ENCODE assay signal across 23 cellular contexts in genomic region chr20:59945731-59946130, GRCh38. TPM values are rescaled to one million over a fixed set of nuclear protein-coding genes. Genes with fewer than 3 reads are reported as not detected.
A peak's percentile ranks its signal among the peaks of the same experiment; 100 is the strongest.
DNase-seq lines count a peak whose midpoint lies in the region; FAIRE-seq and TF ChIP-seq lines count a peak whose summit lies in the region.
"Had no signal": no experiment of that assay in that cellular context is flagged by ENCODE, and none has a peak within 500 bp of the region (broad histone marks: within the 10 kb centered on the region; RNA-seq: fewer than 3 reads in every experiment).

No MANE protein-coding gene starts in this region.

- H3K4me1 Mint-ChIP-seq in astrocyte (ENCODE audit: low read depth, unreplicated experiment): peaks cover 23% of the 10 kb centered on the region

- no peak overlapping the region for H4K8ac ChIP-seq in trophoblast cell (ENCODE audit: low read depth, low read length)

- H3K9me3 Mint-ChIP-seq in astrocyte (ENCODE audit: unreplicated experiment): no peaks in the 10 kb centered on the region
- H3K9me3 Mint-ChIP-seq: activated CD4-positive, alpha-beta T cell treated with anti-CD3 and anti-CD28 coated beads, Interleukin-2, amount 10 ng/mL, durations not matched to agents 24 days and 14 days; immature natural killer cell; natural killer cell treated with Interleukin-12 subunit alpha and Interleukin-12 subunit beta and Interleukin-15 and Interleukin-18, amount 100 ng/mL, for 72 hours had no signal

- H3K9me3 ChIP-seq in HUES48 (ENCODE audit: control insufficient read depth, insufficient read depth, low read length): no peaks in the 10 kb centered on the region
- H3K9me3 ChIP-seq in astrocyte (ENCODE audit: insufficient read depth, low read depth, low read length): no peaks in the 10 kb centered on the region
- no peaks in the 10 kb centered on the region for H3K9me3 ChIP-seq in iPS-20b (ENCODE audit: insufficient read depth, low read depth, low read length)
- no peaks in the 10 kb centered on the region for H3K9me3 ChIP-seq in trophoblast cell (ENCODE audit: insufficient read depth, low read depth, low read length)
- H3K9me3 ChIP-seq in osteoblast (ENCODE audit: low read depth, low read length): no peaks in the 10 kb centered on the region
- H3K9me3 ChIP-seq: Caco-2, colonic mucosa had no signal

- H3K27me3 ChIP-seq in HUES48 (ENCODE audit: control insufficient read depth, insufficient read depth, low read length) (no peaks in the 10 kb centered on the region), astrocyte (ENCODE audit: insufficient read depth, low read length) (no peaks in the 10 kb centered on the region), iPS-20b (ENCODE audit: insufficient read depth, low read length) (no peaks in the 10 kb centered on the region), trophoblast cell (ENCODE audit: insufficient read depth, low read length) (no peaks in the 10 kb centered on the region), osteoblast (ENCODE audit: insufficient read depth, low read length) (no peaks in the 10 kb centered on the region)
- H3K27me3 ChIP-seq: colonic mucosa had no signal

- no peaks in the 10 kb centered on the region for H3K27me3 Mint-ChIP-seq in astrocyte (ENCODE audit: low read depth, unreplicated experiment)
- H3K27me3 Mint-ChIP-seq: activated CD4-positive, alpha-beta T cell treated with anti-CD3 and anti-CD28 coated beads, Interleukin-2, amount 10 ng/mL, durations not matched to agents 24 days and 14 days; natural killer cell treated with Interleukin-12 subunit alpha and Interleukin-12 subunit beta and Interleukin-15 and Interleukin-18, amount 100 ng/mL, for 72 hours had no signal

- peaks cover 3% of the 10 kb centered on the region for H3K79me1 ChIP-seq in trophoblast cell (ENCODE audit: low read length)

- no peak overlapping the region for H2AFZ ChIP-seq in astrocyte (ENCODE audit: low read depth, low read length)
- no peak overlapping the region for H2AFZ ChIP-seq in trophoblast cell (ENCODE audit: insufficient read depth, low read length, poor library complexity)
- no peak overlapping the region for H2AFZ ChIP-seq in osteoblast (ENCODE audit: low read length)

- H3K4me3 Mint-ChIP-seq in astrocyte (ENCODE audit: unreplicated experiment): no peak overlapping the region
- H3K4me3 Mint-ChIP-seq: activated CD4-positive, alpha-beta T cell treated with anti-CD3 and anti-CD28 coated beads, Interleukin-2, amount 10 ng/mL, durations not matched to agents 24 days and 14 days; immature natural killer cell; natural killer cell treated with Interleukin-12 subunit alpha and Interleukin-12 subunit beta and Interleukin-15 and Interleukin-18, amount 100 ng/mL, for 72 hours had no signal

- no peak overlapping the region for H2BK120ac ChIP-seq in trophoblast cell (ENCODE audit: insufficient read depth, low read length, poor library complexity)

- WGBS in trophoblast cell (ENCODE audit: extremely low coverage, insufficient coverage, insufficient read length): no CpG with 5 or more reads among the region's 2 CpGs

- H3K4ac ChIP-seq in trophoblast cell (ENCODE audit: low read depth, low read length): no peak overlapping the region

- peaks cover 19% of the 10 kb centered on the region for H3K4me1 ChIP-seq in HUES48 (ENCODE audit: control insufficient read depth, insufficient read depth, low read length)
- H3K4me1 ChIP-seq in astrocyte (ENCODE audit: insufficient read depth, low read length): no peaks in the 10 kb centered on the region
- peaks cover 19% of the 10 kb centered on the region; the same call in 1 of the 2 replicates for H3K4me1 ChIP-seq in iPS-20b (ENCODE audit: insufficient read depth, low read length)
- peaks cover 0 to 2% of the 10 kb centered on the region in 2 experiments for H3K4me1 ChIP-seq in trophoblast cell (ENCODE audit: control insufficient read depth in 1 of 2, insufficient read depth in 2 of 2, low read length in 2 of 2)
- H3K4me1 ChIP-seq in osteoblast (ENCODE audit: insufficient read depth, low read length): peaks cover 3% of the 10 kb centered on the region
- H3K4me1 ChIP-seq: colonic mucosa had no signal

- no peak overlapping the region for H4K91ac ChIP-seq in trophoblast cell (ENCODE audit: low read depth, low read length)

- no peak for DNase-seq in astrocyte (ENCODE audit: low read depth)
- DNase-seq in trophoblast cell: no peak
- DNase-seq in NCI-H2227 treated with DMSO at 0.1 percent for 48 hours (lab: John Stamatoyannopoulos, UW): no peak
- no peak for DNase-seq in osteoblast (ENCODE audit: insufficient read length, low spot score, missing footprints)
- DNase-seq in NCI-H510A treated with DMSO at 0.1 percent for 48 hours (lab: John Stamatoyannopoulos, UW): no peak
- DNase-seq in NCI-H2171 (lab: John Stamatoyannopoulos, UW): no peak
- DNase-seq: activated CD4-positive, alpha-beta T cell treated with anti-CD3 and anti-CD28 coated beads, Interleukin-2, amount 10 ng/mL, durations not matched to agents 24 days and 14 days; activated CD8-positive, alpha-beta memory T cell treated with anti-CD3 and anti-CD28 coated beads, Interleukin-2, amount 50 U/mL, for 48 hours; activated gamma-delta T cell treated with Interleukin-2 at 50 U/mL for 16 hours; anterior cingulate cortex; Caco-2; colonic mucosa; immature natural killer cell; NCI-H187 treated with DMSO at 0.1 percent for 48 hours; NCI-H446 treated with DMSO at 0.1 percent for 48 hours; NK-92 treated with Interleukin-12 subunit alpha and Interleukin-12 subunit beta, amount 100 ng/mL, for 24 hours; retina had no signal

- H3K23ac ChIP-seq in trophoblast cell (ENCODE audit: low read length): no peak overlapping the region

- no peak overlapping the region for H3K9ac ChIP-seq in HUES48 (ENCODE audit: low read depth, low read length)
- H3K9ac ChIP-seq in astrocyte (ENCODE audit: low read length): no peak overlapping the region
- H3K9ac ChIP-seq in iPS-20b (ENCODE audit: low read depth, low read length): 0 out of 2 replicates have a peak overlapping the region, but pooled peaks have one; percentile 10
- no peak overlapping the region for H3K9ac ChIP-seq in trophoblast cell (ENCODE audit: low read length)

- no peak overlapping the region for H2AK5ac ChIP-seq in trophoblast cell (ENCODE audit: low read length)

- FAIRE-seq in astrocyte (lab: Jason Lieb, UNC): no peak
- FAIRE-seq: TTC549 had no signal

- peaks cover 37% of the 10 kb centered on the region for H3K36me3 ChIP-seq in HUES48 (ENCODE audit: control insufficient read depth, insufficient read depth, low read length)
- H3K36me3 ChIP-seq in astrocyte (ENCODE audit: insufficient read depth, low read length): peaks cover 9% of the 10 kb centered on the region
- H3K36me3 ChIP-seq in iPS-20b (ENCODE audit: insufficient read depth, low read depth, low read length): peaks cover 46% of the 10 kb centered on the region
- H3K36me3 ChIP-seq in trophoblast cell (ENCODE audit: control insufficient read depth in 1 of 2, insufficient read depth in 2 of 2, low read length in 2 of 2): peaks cover 3 to 10% of the 10 kb centered on the region in 2 experiments
- H3K36me3 ChIP-seq in osteoblast (ENCODE audit: insufficient read depth, low read length): peaks cover 22% of the 10 kb centered on the region
- H3K36me3 ChIP-seq: colonic mucosa had no signal

- no peaks in the 10 kb centered on the region for H4K20me1 ChIP-seq in astrocyte (ENCODE audit: insufficient read depth, low read length)
- H4K20me1 ChIP-seq in osteoblast (ENCODE audit: insufficient read depth, low read length): no peaks in the 10 kb centered on the region

- H3K27ac ChIP-seq in HUES48 (ENCODE audit: low read depth, low read length) (peak overlapping the region; percentile 50), astrocyte (ENCODE audit: low read depth, low read length) (no peak overlapping the region), iPS-20b (ENCODE audit: low read length) (peak overlapping the region; percentile 32), trophoblast cell (ENCODE audit: low read depth, low read length) (no peak overlapping the region), osteoblast (ENCODE audit: low read depth, low read length) (no peak overlapping the region)
- H3K27ac ChIP-seq: colonic mucosa, RWPE1 had no signal

- no peak overlapping the region for H4K12ac ChIP-seq in trophoblast cell (ENCODE audit: low read depth, low read length)

- H3K36me3 Mint-ChIP-seq in astrocyte (ENCODE audit: low read depth, unreplicated experiment): no peaks in the 10 kb centered on the region

- peak overlapping the region; percentile 24 for H3K27ac Mint-ChIP-seq in astrocyte (ENCODE audit: unreplicated experiment)
- H3K27ac Mint-ChIP-seq: activated CD4-positive, alpha-beta T cell treated with anti-CD3 and anti-CD28 coated beads, Interleukin-2, amount 10 ng/mL, durations not matched to agents 24 days and 14 days; immature natural killer cell; natural killer cell treated with Interleukin-12 subunit alpha and Interleukin-12 subunit beta and Interleukin-15 and Interleukin-18, amount 100 ng/mL, for 72 hours had no signal

- H3K4me3 ChIP-seq in HUES48 (ENCODE audit: low read depth, low read length): no peak overlapping the region
- H3K4me3 ChIP-seq in astrocyte (ENCODE audit: insufficient read depth, low read depth, low read length): no peak overlapping the region
- H3K4me3 ChIP-seq in iPS-20b (ENCODE audit: low read length): 0 out of 2 replicates have a peak overlapping the region, but pooled peaks have one; percentile 2
- no peak overlapping the region for H3K4me3 ChIP-seq in trophoblast cell (ENCODE audit: low read depth, low read length)
- H3K4me3 ChIP-seq in osteoblast (ENCODE audit: insufficient read depth, low read length): no peak overlapping the region
- H3K4me3 ChIP-seq: colonic mucosa, lung had no signal

- H3K14ac ChIP-seq in trophoblast cell (ENCODE audit: low read length): no peak overlapping the region

- no peak overlapping the region for H2BK12ac ChIP-seq in trophoblast cell (ENCODE audit: low read length)

- H3K79me2 ChIP-seq in astrocyte (ENCODE audit: insufficient read depth, low read length) (peaks cover 12% of the 10 kb centered on the region), trophoblast cell (ENCODE audit: control insufficient read depth, insufficient read depth, low read length, poor library complexity) (no peaks in the 10 kb centered on the region), osteoblast (ENCODE audit: insufficient read depth, low read length) (peaks cover 6% of the 10 kb centered on the region)

- no peak overlapping the region for H3K18ac ChIP-seq in trophoblast cell (ENCODE audit: low read length)

- TF ChIP-seq CTCF in astrocyte (IDR thresholded peaks at IDR 0.05; ENCODE audit: insufficient read depth, low read depth, low read length) (no peak), osteoblast (IDR thresholded peaks at IDR 0.05; ENCODE audit: extremely low read depth, low read depth, low read length) (no peak)

- H2BK5ac ChIP-seq in trophoblast cell (ENCODE audit: low read depth, low read length, poor library complexity): no peak overlapping the region

- no peak overlapping the region for H3K4me2 ChIP-seq in astrocyte (ENCODE audit: low read length)
- H3K4me2 ChIP-seq in trophoblast cell (ENCODE audit: low read length): peak overlapping the region; percentile 45
- no peak overlapping the region for H3K4me2 ChIP-seq in osteoblast (ENCODE audit: insufficient read depth, low read length)

RNA-seq across cellular contexts. Expression of gene FAM217B, which starts 5.5 kb away (rescaled TPM):
- total RNA-seq in astrocyte (20.6 and 23.0 TPM in 2 replicates), osteoblast (5.8 and 5.9 TPM in 2 replicates)
- polyA plus RNA-seq in trophoblast cell (2013): 8.5 and 8.9 TPM in 2 replicates

RNA-seq across cellular contexts. Expression of gene PPP1R3D, which starts 5.6 kb away (rescaled TPM):
- total RNA-seq in astrocyte (5.2 and 5.8 TPM in 2 replicates), osteoblast (8.0 and 8.8 TPM in 2 replicates)
- polyA plus RNA-seq in trophoblast cell (2013): 3.3 and 3.8 TPM in 2 replicates

RNA-seq across cellular contexts. Expression of gene SYCP2, which starts 12.3 kb away (rescaled TPM):
- 0.27 and 0.72 TPM in 2 replicates for total RNA-seq in astrocyte
- polyA plus RNA-seq in trophoblast cell (2013): 0.67 and 0.78 TPM in 2 replicates
- total RNA-seq in osteoblast: 0.59 and 1.4 TPM in 2 replicates

RNA-seq across cellular contexts. Expression of gene CDH26, which starts 12.5 kb away (rescaled TPM):
- total RNA-seq in astrocyte (0.17 and 0.34 TPM in 2 replicates), osteoblast (under 0.01 and 0.29 TPM in 2 replicates)
- 0.23 and 0.29 TPM in 2 replicates for polyA plus RNA-seq in trophoblast cell (2013)
- polyA plus RNA-seq: immature natural killer cell had no signal

Comparison
In these comparisons a context has a peak if more than half of its experiments do, and no peak if none do; other contexts are left out.
1. H3K27ac ChIP-seq: peak in HUES48 (single experiment) and iPS-20b (single experiment); none in astrocyte (single experiment), trophoblast cell (single experiment) and osteoblast (single experiment).